ENCODE assay signal across 14 cellular contexts in the genomic region with DNA sequence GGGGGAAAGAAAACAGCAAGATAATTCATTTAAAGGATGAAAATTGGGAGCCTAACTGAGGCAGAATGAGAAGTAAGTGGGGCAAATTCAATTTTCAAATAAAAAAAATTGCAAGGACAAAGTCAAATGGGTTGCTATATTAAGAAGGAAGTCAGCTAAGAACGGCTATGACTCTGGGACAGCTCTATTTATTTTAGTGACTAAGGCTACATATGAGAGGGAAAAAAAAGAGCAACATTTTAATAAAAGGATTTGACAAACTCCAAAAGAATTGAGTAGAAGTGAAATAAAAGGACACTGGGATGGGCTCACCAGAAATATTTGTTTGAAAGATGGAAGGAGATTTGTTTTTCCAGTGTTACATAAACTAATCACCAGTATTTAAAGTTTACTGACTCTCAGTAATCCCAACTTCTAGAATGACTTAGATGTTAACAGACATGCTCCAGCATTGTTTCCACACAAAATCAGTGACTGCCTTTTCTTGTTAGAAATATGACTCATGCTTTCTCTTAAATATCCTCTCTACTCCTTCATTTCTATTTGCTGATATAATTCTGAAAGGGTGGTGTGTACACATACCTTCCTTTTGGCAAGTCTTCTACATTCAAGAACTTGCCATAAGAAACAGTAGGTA.
DNase-seq lines count a peak whose midpoint lies in the region; ATAC-seq and TF ChIP-seq lines count a peak whose summit lies in the region.
"Had no signal": no experiment of that assay in that cellular context is flagged by ENCODE, and none has a peak within 500 bp of the region (broad histone marks: within the 10 kb centered on the region; RNA-seq: fewer than 3 reads in every experiment).

No MANE protein-coding gene starts in this region.

- peaks cover 9% of the 10 kb centered on the region for H3K4me1 Mint-ChIP-seq in glutamatergic neuron (ENCODE audit: low read depth, unreplicated experiment)
- H3K4me1 Mint-ChIP-seq: CD4-positive, CD25-positive, alpha-beta regulatory T cell had no signal

- H3K4me3 ChIP-seq in AG10803 (ENCODE audit: low read length): no peak overlapping the region
- no peak overlapping the region for H3K4me3 ChIP-seq in epithelial cell of esophagus (ENCODE audit: low read length)
- H3K4me3 ChIP-seq: MG63 had no signal

- TF ChIP-seq CTCF in AG10803 (conservative IDR thresholded peaks at IDR 0.05; ENCODE audit: low read length) (no peak), epithelial cell of esophagus (IDR thresholded peaks at IDR 0.05; ENCODE audit: insufficient read depth, low read depth, low read length, missing control alignments) (no peak), omental fat pad (IDR thresholded peaks at IDR 0.05) (no peak), glutamatergic neuron (IDR thresholded peaks at IDR 0.05; ENCODE audit: partially characterized antibody, unreplicated experiment) (no peak)

- DNase-seq in AG10803 (ENCODE audit: low read depth): peak; percentile 56
- DNase-seq in LHCN-M2 (ENCODE audit: low read depth): peak; percentile 72
- peak; percentile 92 for DNase-seq in epithelial cell of esophagus (ENCODE audit: low read depth)
- DNase-seq in omental fat pad (ENCODE audit: low spot score): no peak
- DNase-seq in glutamatergic neuron: no peak
- no peak for DNase-seq in activated gamma-delta T cell (lab: John Stamatoyannopoulos, UW)
- DNase-seq: activated naive CD4-positive, alpha-beta T cell treated with Interleukin-2 at 50 U/mL for 16 hours; CD4-positive, CD25-positive, alpha-beta regulatory T cell; left ventricle myocardium superior; MG63; NCI-H2227 treated with DMSO at 0.1 percent for 48 hours; T-helper 9 cell had no signal

- H3K36me3 Mint-ChIP-seq in glutamatergic neuron (ENCODE audit: unreplicated experiment): no peaks in the 10 kb centered on the region
- H3K36me3 Mint-ChIP-seq: CD4-positive, CD25-positive, alpha-beta regulatory T cell had no signal

- no peak overlapping the region for H3K4me3 Mint-ChIP-seq in glutamatergic neuron (ENCODE audit: unreplicated experiment)
- H3K4me3 Mint-ChIP-seq: CD4-positive, CD25-positive, alpha-beta regulatory T cell had no signal

- peak; percentile 57 for ATAC-seq in omental fat pad (ENCODE audit: low FRiP score)
- ATAC-seq in HG03159 (IDR thresholded peaks at IDR 0.05; ENCODE audit: unreplicated experiment): no peak
- no peak for ATAC-seq in GM18519 (IDR thresholded peaks at IDR 0.05; ENCODE audit: low FRiP score, unreplicated experiment)
- ATAC-seq: left ventricle myocardium superior had no signal

- H3K9me3 Mint-ChIP-seq in glutamatergic neuron (ENCODE audit: unreplicated experiment): peaks cover 4% of the 10 kb centered on the region

- no peak overlapping the region for H3K27ac Mint-ChIP-seq in glutamatergic neuron (ENCODE audit: unreplicated experiment)
- H3K27ac Mint-ChIP-seq: CD4-positive, CD25-positive, alpha-beta regulatory T cell had no signal

- no peaks in the 10 kb centered on the region for H3K27me3 Mint-ChIP-seq in glutamatergic neuron (ENCODE audit: unreplicated experiment)
- H3K27me3 Mint-ChIP-seq: CD4-positive, CD25-positive, alpha-beta regulatory T cell had no signal

Comparison
In these comparisons a context has a peak if more than half of its experiments do, and no peak if none do; other contexts are left out.
1. DNase-seq: peak in AG10803 (single experiment), LHCN-M2 (single experiment) and epithelial cell of esophagus (single experiment); none in omental fat pad (single experiment), glutamatergic neuron (single experiment) and activated gamma-delta T cell (single experiment).